9 cellular contexts compared by ENCODE assay signal in genomic region chr7:135416431-135416830, GRCh38.
"Had no signal": no experiment of that assay in that cellular context is flagged by ENCODE, and none has a peak within 500 bp of the region (broad histone marks: within the 10 kb centered on the region; RNA-seq: fewer than 3 reads in every experiment).

No MANE protein-coding gene starts in this region.

- H3K4me3 ChIP-seq: GM23248 had no signal

- H3K4me3 Mint-ChIP-seq: H9, IgD-negative memory B cell had no signal

- H3K4me1 Mint-ChIP-seq: IgD-negative memory B cell had no signal

- H3K9me3 Mint-ChIP-seq: H9, IgD-negative memory B cell had no signal

- H3K27ac Mint-ChIP-seq: IgD-negative memory B cell had no signal

- H3K9ac ChIP-seq: GM23248, KMS-11 had no signal

- DNase-seq: GM23248, H9, HCEC 1CT, KBM-7 had no signal

- H2AFZ ChIP-seq: GM23248 had no signal

- H3K27me3 Mint-ChIP-seq: IgD-negative memory B cell had no signal

- H3K27ac ChIP-seq: GM23248, KMS-11 had no signal

- FAIRE-seq: H1, H54, HTR-8/SVneo had no signal

- H3K4me2 ChIP-seq: KMS-11 had no signal
